In the genomic region with DNA sequence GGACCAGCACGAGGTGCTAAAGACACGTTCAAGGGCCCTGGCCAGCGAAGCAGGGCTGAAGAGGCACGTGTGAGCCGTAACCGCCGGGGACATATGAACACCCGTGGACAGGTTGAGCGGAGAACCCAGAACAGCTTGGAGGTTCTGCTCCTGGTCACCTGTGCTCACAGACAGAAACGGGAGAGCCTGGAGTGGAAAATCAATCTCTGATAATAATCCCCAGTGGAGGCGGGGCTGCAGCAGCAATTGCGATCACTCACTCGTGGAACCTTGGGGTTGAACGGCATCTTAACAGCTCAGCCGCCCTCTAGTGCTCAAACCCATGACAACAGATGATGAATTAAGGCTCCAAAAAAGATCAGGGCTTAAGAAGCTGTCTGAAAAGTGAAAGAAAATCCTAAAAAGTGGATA, we compare ENCODE assay signal across 8 cellular contexts. TPM values are rescaled to one million over a fixed set of nuclear protein-coding genes. Genes with fewer than 3 reads are reported as not detected.
DNase-seq lines count a peak whose midpoint lies in the region; ATAC-seq and TF ChIP-seq lines count a peak whose summit lies in the region.

No MANE protein-coding gene starts in this region.

- H3K9me3 ChIP-seq in upper lobe of right lung, result no peaks in the 10 kb centered on the region

- peak; percentile 40 to 50 for ATAC-seq in naive B cell (ENCODE audit: low read depth in 2 of 2)
- no peak for ATAC-seq in HG03095 (IDR thresholded peaks at IDR 0.05; ENCODE audit: unreplicated experiment)
- ATAC-seq in upper lobe of right lung, result no peak
- no peak for ATAC-seq in HG02938 (IDR thresholded peaks at IDR 0.05; ENCODE audit: unreplicated experiment)

- no peaks in the 10 kb centered on the region for H3K27me3 Mint-ChIP-seq in naive B cell

- intact Hi-C loops in upper lobe of right lung (cut with DNase I), result loop anchor here (10.0 kb wide), 1 partner anchor 167 kb away; no protein-coding TSS in a partner anchor

- DNase-seq in SKM-1 treated with dmso at 0.1 percent for 144 hours (lab: John Stamatoyannopoulos, UW; ENCODE audit: unreplicated experiment) (peak; percentile 13), SKM-1 (lab: John Stamatoyannopoulos, UW; ENCODE audit: unreplicated experiment) (no peak), NCI-H82 (lab: John Stamatoyannopoulos, UW) (peak; percentile 81), naive B cell (no peak), upper lobe of right lung (no peak)
- DNase-seq in activated naive CD4-positive, alpha-beta T cell treated with anti-CD3 and anti-CD28 coated beads, Interleukin-2, amount 50 U/mL, for 16 hours, result peak; percentile 58

- H3K9me3 Mint-ChIP-seq in naive B cell, result no peaks in the 10 kb centered on the region

- H3K36me3 ChIP-seq in upper lobe of right lung, result peaks cover 91% of the 10 kb centered on the region

- H3K36me3 Mint-ChIP-seq in naive B cell, result peaks cover 0 to 12% of the 10 kb centered on the region in 2 donors

- H3K4me1 Mint-ChIP-seq in naive B cell, result peaks cover 15 to 17% (median 17%) of the 10 kb centered on the region in 3 donors

- H3K27ac Mint-ChIP-seq in naive B cell, result peak overlapping the region in 2 of 6 donors; percentile 61 to 75

- H3K27me3 ChIP-seq in upper lobe of right lung, result no peaks in the 10 kb centered on the region

- H3K27ac ChIP-seq in upper lobe of right lung, result no peak overlapping the region

- H3K4me1 ChIP-seq in upper lobe of right lung, result peaks cover 9% of the 10 kb centered on the region

- H3K4me3 ChIP-seq in upper lobe of right lung, result no peak overlapping the region

- no peak for TF ChIP-seq CTCF in upper lobe of right lung (IDR thresholded peaks at IDR 0.05)

- no peak overlapping the region for H3K4me3 Mint-ChIP-seq in naive B cell

RNA-seq across cellular contexts. Expression of gene WIPI1, which starts 25.6 kb away (rescaled TPM):
- 1 to 10 TPM in 5 of 6 donors, not detected in 1; 1.4 to 4.6 (median 3.1) TPM for polyA plus RNA-seq in naive B cell (ENCODE audit: low read depth in 6 of 6)
- 38.1 TPM for total RNA-seq in upper lobe of right lung

Comparison
In these comparisons a context has a peak if more than half of its experiments do, and no peak if none do; other contexts are left out.
1. DNase-seq: peak in SKM-1 treated with dmso at 0.1 percent for 144 hours (single experiment), NCI-H82 (single experiment) and activated naive CD4-positive, alpha-beta T cell treated with anti-CD3 and anti-CD28 coated beads, Interleukin-2, amount 50 U/mL, for 16 hours (single experiment); none in SKM-1 (single experiment), naive B cell (single experiment) and upper lobe of right lung (single experiment).
2. ATAC-seq: peak in naive B cell (2 of 2); none in HG03095 (single experiment), upper lobe of right lung (single experiment) and HG02938 (single experiment).